In genomic region chr1:42195841-42196240, GRCh38 we compare ENCODE assay signal across 38 cellular contexts. TPM values are rescaled to one million over a fixed set of nuclear protein-coding genes. Genes with fewer than 3 reads are reported as not detected.
"Had no signal": no experiment of that assay in that cellular context is flagged by ENCODE, and none has a peak within 500 bp of the region (broad histone marks: within the 10 kb centered on the region; RNA-seq: fewer than 3 reads in every experiment).

No MANE protein-coding gene starts in this region.

- H3K27ac Mint-ChIP-seq: activated CD8-positive, alpha-beta T cell treated with anti-CD3 and anti-CD28 coated beads for 36 hours; activated naive CD4-positive, alpha-beta T cell treated with anti-CD3 and anti-CD28 coated beads, Interleukin-2, amount 50 U/mL, for 24 hours; activated naive CD8-positive, alpha-beta T cell treated with anti-CD3 and anti-CD28 coated beads, Interleukin-2, amount 10 ng/mL, durations not matched to agents 7 days and 5 days; activated T-cell treated with anti-CD3 and anti-CD28 coated beads, Interleukin-2, amount 50 U/mL, for 72 hours; activated T-helper 2 cell treated with anti-CD3 and anti-CD28 coated beads, Interferon-gamma antibody, Interleukin-2, Interleukin-4, amounts not matched to agents 10 μg/mL and 5 μg/mL and 100 μg/mL, durations not matched to agents 14 hours and 24 hours and 36 hours had no signal

- DNase-seq: activated CD4-positive, alpha-beta T cell treated with anti-CD3 and anti-CD28 coated beads for 1 hour; activated CD4-positive, alpha-beta T cell treated with anti-CD3 and anti-CD28 coated beads for 48 hours; activated CD4-positive, alpha-beta T cell treated with anti-CD3 and anti-CD28 coated beads, Interleukin-2, amount 50 U/mL, for 4 hours; activated CD4-positive, CD25-positive, alpha-beta regulatory T cell; activated CD8-positive, alpha-beta T cell treated with anti-CD3 and anti-CD28 coated beads for 36 hours; activated gamma-delta T cell; activated naive CD4-positive, alpha-beta T cell treated with Interleukin-2 at 50 U/mL for 16 hours; activated naive CD8-positive, alpha-beta T cell treated with anti-CD3 and anti-CD28 coated beads, Interleukin-2, amount 10 ng/mL, durations not matched to agents 7 days and 5 days; activated T-cell treated with anti-CD3 and anti-CD28 coated beads, Interleukin-2, amount 50 U/mL, for 1 hour; activated T-cell treated with anti-CD3 and anti-CD28 coated beads, Interleukin-2, amount 50 U/mL, for 72 hours; amygdala; Karpas-422; KBM-7; MG63; NCI-H1048; NCI-H1105 treated with DMSO at 0.1 percent for 48 hours; NCI-H1436; NCI-H1694; NCI-H1930; NCI-H2081 treated with DMSO at 0.1 percent for 48 hours; NCI-H345; NCI-H510A; NCI-H526; NCI-H748 treated with DMSO at 0.1 percent for 48 hours; NK-92 treated with Interleukin-12 subunit alpha and Interleukin-12 subunit beta, amount 100 ng/mL, for 24 hours; PC-9; SHP77; SJCRH30; T1000; WERI-Rb-1 had no signal

- ATAC-seq: activated CD8-positive, alpha-beta T cell treated with anti-CD3 and anti-CD28 coated beads for 36 hours; activated T-cell treated with anti-CD3 and anti-CD28 coated beads, Interleukin-2, amount 50 U/mL, for 72 hours had no signal

- H3K27me3 Mint-ChIP-seq: activated CD8-positive, alpha-beta T cell treated with anti-CD3 and anti-CD28 coated beads for 36 hours; activated naive CD4-positive, alpha-beta T cell treated with anti-CD3 and anti-CD28 coated beads, Interleukin-2, amount 50 U/mL, for 24 hours; activated naive CD8-positive, alpha-beta T cell treated with anti-CD3 and anti-CD28 coated beads, Interleukin-2, amount 10 ng/mL, durations not matched to agents 7 days and 5 days; central memory CD8-positive, alpha-beta T cell had no signal

- H3K4me3 Mint-ChIP-seq: activated CD8-positive, alpha-beta T cell treated with anti-CD3 and anti-CD28 coated beads for 36 hours; activated naive CD4-positive, alpha-beta T cell treated with anti-CD3 and anti-CD28 coated beads, Interleukin-2, amount 50 U/mL, for 24 hours; activated naive CD8-positive, alpha-beta T cell treated with anti-CD3 and anti-CD28 coated beads, Interleukin-2, amount 10 ng/mL, durations not matched to agents 7 days and 5 days; activated T-cell treated with anti-CD3 and anti-CD28 coated beads, Interleukin-2, amount 50 U/mL, for 72 hours; central memory CD8-positive, alpha-beta T cell had no signal

- H3K9me3 Mint-ChIP-seq: activated CD8-positive, alpha-beta T cell treated with anti-CD3 and anti-CD28 coated beads for 36 hours; activated naive CD4-positive, alpha-beta T cell treated with anti-CD3 and anti-CD28 coated beads, Interleukin-2, amount 50 U/mL, for 24 hours; activated naive CD8-positive, alpha-beta T cell treated with anti-CD3 and anti-CD28 coated beads, Interleukin-2, amount 10 ng/mL, durations not matched to agents 7 days and 5 days; activated T-cell treated with anti-CD3 and anti-CD28 coated beads, Interleukin-2, amount 50 U/mL, for 72 hours; activated T-helper 2 cell treated with anti-CD3 and anti-CD28 coated beads, Interferon-gamma antibody, Interleukin-2, Interleukin-4, amounts not matched to agents 10 μg/mL and 5 μg/mL and 100 μg/mL, durations not matched to agents 14 hours and 24 hours and 36 hours; central memory CD8-positive, alpha-beta T cell had no signal

RNA-seq across cellular contexts. Expression of gene GUCA2A, which starts 31.3 kb away (rescaled TPM):
- total RNA-seq: activated CD8-positive, alpha-beta memory T cell treated with anti-CD3 and anti-CD28 coated beads for 36 hours; activated CD8-positive, alpha-beta T cell treated with anti-CD3 and anti-CD28 coated beads for 36 hours; activated naive CD8-positive, alpha-beta T cell treated with anti-CD3 and anti-CD28 coated beads, Interleukin-2, amount 10 ng/mL, durations not matched to agents 7 days and 5 days; activated T-cell treated with anti-CD3 and anti-CD28 coated beads, Interleukin-2, amount 50 U/mL, for 72 hours; activated T-helper 2 cell treated with anti-CD3 and anti-CD28 coated beads, Interferon-gamma antibody, Interleukin-2, Interleukin-4, amounts not matched to agents 10 μg/mL and 5 μg/mL and 100 μg/mL, durations not matched to agents 14 hours and 24 hours and 36 hours; ascending aorta; OCI-LY7; PC-9; SJCRH30; T-helper 1 cell treated with Interleukin-12 subunit alpha and Interleukin-12 subunit beta and Interleukin-4 antibody, amounts not matched to agents 30 ng/mL and 1 ng/mL, for 36 hours; T-helper 2 cell treated with Interferon-gamma antibody and Interleukin-4, amounts not matched to agents 100 ng/mL and 5 ng/mL, for 36 hours had no signal

RNA-seq across cellular contexts. Expression of gene GUCA2B, which starts 42.6 kb away (rescaled TPM):
- total RNA-seq: activated CD8-positive, alpha-beta memory T cell treated with anti-CD3 and anti-CD28 coated beads for 36 hours; activated CD8-positive, alpha-beta T cell treated with anti-CD3 and anti-CD28 coated beads for 36 hours; activated naive CD8-positive, alpha-beta T cell treated with anti-CD3 and anti-CD28 coated beads, Interleukin-2, amount 10 ng/mL, durations not matched to agents 7 days and 5 days; activated T-cell treated with anti-CD3 and anti-CD28 coated beads, Interleukin-2, amount 50 U/mL, for 72 hours; activated T-helper 2 cell treated with anti-CD3 and anti-CD28 coated beads, Interferon-gamma antibody, Interleukin-2, Interleukin-4, amounts not matched to agents 10 μg/mL and 5 μg/mL and 100 μg/mL, durations not matched to agents 14 hours and 24 hours and 36 hours; ascending aorta; OCI-LY7; PC-9; SJCRH30; T-helper 1 cell treated with Interleukin-12 subunit alpha and Interleukin-12 subunit beta and Interleukin-4 antibody, amounts not matched to agents 30 ng/mL and 1 ng/mL, for 36 hours; T-helper 2 cell treated with Interferon-gamma antibody and Interleukin-4, amounts not matched to agents 100 ng/mL and 5 ng/mL, for 36 hours had no signal
